In the genomic region with DNA sequence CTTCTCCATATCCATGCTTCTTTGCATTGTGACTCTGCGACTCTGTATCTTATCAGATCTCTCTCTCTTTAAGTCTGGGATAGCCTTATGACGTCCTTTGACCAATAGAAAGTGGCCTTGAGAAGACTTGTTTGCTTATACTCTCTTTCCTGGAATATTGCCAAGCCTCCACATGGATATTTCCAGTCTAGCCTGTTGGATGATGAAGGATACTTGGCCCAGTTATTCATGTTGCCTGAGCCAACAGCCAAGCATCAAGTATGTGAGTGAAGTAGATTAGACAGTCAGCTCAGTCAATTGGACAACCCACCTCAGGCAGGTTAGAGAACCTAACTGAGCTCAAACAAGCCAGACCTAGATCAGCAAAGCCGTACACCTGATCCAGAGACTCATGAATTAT, we compare ENCODE assay signal across 20 cellular contexts.
DNase-seq lines count a peak whose midpoint lies in the region; ATAC-seq and TF ChIP-seq lines count a peak whose summit lies in the region.
"Had no signal": no experiment of that assay in that cellular context is flagged by ENCODE, and none has a peak within 500 bp of the region (broad histone marks: within the 10 kb centered on the region; RNA-seq: fewer than 3 reads in every experiment).

No MANE protein-coding gene starts in this region.

- intact Hi-C loops in MCF 10A (cut with micrococcal nuclease): no loop called here
- intact Hi-C loops in breast epithelium (cut with DNase I; ENCODE audit: low total_unique reads): no loop called here

- no peaks in the 10 kb centered on the region for H3K27me3 ChIP-seq in breast epithelium
- H3K27me3 ChIP-seq: adrenal gland, SJCRH30, vagina had no signal

- TF ChIP-seq CTCF in MCF 10A (IDR thresholded peaks at IDR 0.05; ENCODE audit: unreplicated experiment): no peak
- TF ChIP-seq CTCF in breast epithelium (IDR thresholded peaks at IDR 0.05): no peak
- no peak for TF ChIP-seq CTCF in LNCaP clone FGC (IDR thresholded peaks at IDR 0.05; ENCODE audit: control insufficient read depth, extremely low read depth, insufficient read depth)

- H3K36me3 Mint-ChIP-seq in MCF 10A (ENCODE audit: insufficient read depth, unreplicated experiment): no peaks in the 10 kb centered on the region
- H3K36me3 Mint-ChIP-seq: immature natural killer cell had no signal

- POLR2A ChIA-PET in MCF 10A (lab: Yijun Ruan, JAX): no interaction called here

- no TSS peak for BruUV-seq in MCF 10A (replicated peaks; lab: Mats Ljungman, UMichigan)

- no peaks in the 10 kb centered on the region for H3K27me3 Mint-ChIP-seq in MCF 10A (ENCODE audit: insufficient read depth, unreplicated experiment)
- H3K27me3 Mint-ChIP-seq: T-helper 17 cell had no signal

- no peak overlapping the region for H3K4me3 Mint-ChIP-seq in MCF 10A (ENCODE audit: unreplicated experiment)
- H3K4me3 Mint-ChIP-seq: HFFc6, immature natural killer cell, T-helper 17 cell had no signal

- no peak overlapping the region for H3K27ac Mint-ChIP-seq in MCF 10A (ENCODE audit: low read depth, unreplicated experiment)
- H3K27ac Mint-ChIP-seq: HFFc6, immature natural killer cell, T-helper 17 cell had no signal

- no peaks in the 10 kb centered on the region for H3K36me3 ChIP-seq in breast epithelium
- H3K36me3 ChIP-seq: adrenal gland, SJCRH30, vagina had no signal

- no peaks in the 10 kb centered on the region for H3K4me1 ChIP-seq in breast epithelium
- H3K4me1 ChIP-seq: adrenal gland, SJCRH30, vagina had no signal

- DNase-seq in MCF 10A (ENCODE audit: unreplicated experiment) (peak; percentile 14), breast epithelium (ENCODE audit: low spot score in 2 of 2) (no peak), LNCaP clone FGC (ENCODE audit: low read depth) (peak; percentile 83), RPMI7951 (ENCODE audit: low read depth) (peak; percentile 0), iris pigment epithelial cell (ENCODE audit: low read depth) (peak; percentile 51)
- DNase-seq: activated CD4-positive, alpha-beta T cell treated with anti-CD3 and anti-CD28 coated beads, Interleukin-2, amount 50 U/mL, for 4 hours; activated gamma-delta T cell; adrenal gland; DMS79 treated with DMSO at 0.1 percent for 48 hours; effector CD4-positive, alpha-beta T cell; HFFc6; immature natural killer cell; Karpas-422; T-helper 17 cell had no signal

- H3K27ac ChIP-seq in breast epithelium: no peak overlapping the region
- H3K27ac ChIP-seq: adrenal gland, SJCRH30, vagina had no signal

- H3K4me3 ChIP-seq in breast epithelium (no peak overlapping the region), LNCaP clone FGC (ENCODE audit: low read depth, low read length) (no peak overlapping the region)
- H3K4me3 ChIP-seq: adrenal gland, lung, SJCRH30, vagina had no signal

- peaks cover 5 to 11% of the 10 kb centered on the region in 2 donors for H3K9me3 ChIP-seq in breast epithelium
- H3K9me3 ChIP-seq: adrenal gland, SJCRH30, vagina had no signal

- H3K9me3 Mint-ChIP-seq in MCF 10A (ENCODE audit: unreplicated experiment): peaks cover 7% of the 10 kb centered on the region

- TF ChIP-seq POLR2A in breast epithelium (IDR thresholded peaks at IDR 0.05): no peak

- CTCF ChIA-PET in MCF 10A (lab: Yijun Ruan, JAX): interaction anchor here (0.7 kb wide), 1 partner anchor 66 kb away, joined by 3 read pairs; no protein-coding TSS in a partner anchor

- ATAC-seq in GM21717 (IDR thresholded peaks at IDR 0.05; ENCODE audit: unreplicated experiment): no peak
- ATAC-seq in HG02970 (IDR thresholded peaks at IDR 0.05; ENCODE audit: low FRiP score, unreplicated experiment): no peak
- no peak for ATAC-seq in GM21515 (IDR thresholded peaks at IDR 0.05; ENCODE audit: unreplicated experiment)
- ATAC-seq: T-helper 17 cell had no signal

- H3K4me1 Mint-ChIP-seq in MCF 10A (ENCODE audit: insufficient read depth, unreplicated experiment): no peaks in the 10 kb centered on the region
- H3K4me1 Mint-ChIP-seq: immature natural killer cell, T-helper 17 cell had no signal

Comparison
In these comparisons a context has a peak if more than half of its experiments do, and no peak if none do; other contexts are left out.
1. DNase-seq: peak in MCF 10A (single experiment), LNCaP clone FGC (single experiment), RPMI7951 (single experiment) and iris pigment epithelial cell (single experiment); none in breast epithelium (0 of 2).